ENCODE assay signal across 14 cellular contexts in the genomic region with DNA sequence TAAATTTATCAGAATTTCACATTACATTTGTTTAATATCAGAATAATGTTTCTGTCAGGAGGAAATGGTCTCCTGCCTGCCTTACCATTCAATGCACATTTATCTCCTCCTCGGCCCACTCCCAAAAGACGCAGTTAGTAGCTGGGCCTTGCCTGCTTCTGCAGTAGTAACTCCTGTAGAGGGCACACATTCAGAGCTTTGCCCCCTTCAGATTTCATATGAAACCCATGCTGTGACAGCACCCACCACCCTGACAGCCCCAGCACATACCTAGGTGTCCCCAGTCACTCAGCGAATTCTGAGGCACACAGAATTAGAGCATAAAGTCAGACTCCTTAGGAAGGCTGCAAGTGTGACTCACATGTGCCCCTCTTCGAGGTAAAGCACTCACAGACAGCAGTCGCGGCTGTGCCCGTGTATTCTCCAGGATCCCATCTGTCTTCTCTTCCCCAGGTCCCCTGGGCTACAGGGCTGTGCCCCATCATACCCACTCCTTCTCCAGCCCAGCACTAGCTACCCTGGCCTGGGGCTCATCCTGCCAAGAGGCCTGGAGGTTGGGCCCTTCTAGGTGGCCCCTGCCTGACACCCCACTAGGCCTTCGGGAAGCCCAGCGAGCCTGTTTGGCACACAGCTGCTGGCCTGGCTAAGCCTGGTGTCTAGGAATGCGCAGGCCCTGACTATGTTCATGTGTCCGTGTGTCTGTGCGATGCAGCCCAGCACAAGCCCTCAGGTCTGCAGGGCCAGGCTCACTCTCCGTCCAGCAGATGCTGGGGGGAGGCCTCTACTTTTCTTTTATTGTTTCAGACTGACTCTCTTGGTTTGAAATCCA. TPM values are rescaled to one million over a fixed set of nuclear protein-coding genes. Genes with fewer than 3 reads are reported as not detected.
A peak's percentile ranks its signal among the peaks of the same experiment; 100 is the strongest.
DNase-seq lines count a peak whose midpoint lies in the region; ATAC-seq and TF ChIP-seq lines count a peak whose summit lies in the region.
"Had no signal": no experiment of that assay in that cellular context is flagged by ENCODE, and none has a peak within 500 bp of the region (broad histone marks: within the 10 kb centered on the region; RNA-seq: fewer than 3 reads in every experiment).

No MANE protein-coding gene starts in this region.

- H2BK15ac ChIP-seq in IMR-90 (ENCODE audit: low read depth, low read length) (peak overlapping the region; percentile 61; the same call in 2 of the 3 replicates), mesenchymal stem cell (ENCODE audit: low read depth, poor library complexity, severe bottlenecking) (peak overlapping the region; percentile 85)

- H4K8ac ChIP-seq in IMR-90 (ENCODE audit: low read depth in 2 of 2, low read length in 2 of 2) = peak overlapping the region; percentile 18 to 33; a peak in 2 of 4 replicates
- H4K8ac ChIP-seq in mesenchymal stem cell (ENCODE audit: low read length) = peak overlapping the region; percentile 2

- CTCF ChIA-PET in IMR-90 (lab: Yijun Ruan, JAX) = interaction anchor here (1.7 kb wide), 1 partner anchor 19 kb away, joined by 4 read pairs; no protein-coding TSS in a partner anchor

- intact Hi-C loops in IMR-90 (cut with micrococcal nuclease) = no loop called here

- TF ChIP-seq CTCF in IMR-90 (conservative IDR thresholded peaks at IDR 0.05; ENCODE audit: low read depth, low read length) (no peak), suprapubic skin (IDR thresholded peaks at IDR 0.05) (no peak)

- H3K9me1 ChIP-seq in IMR-90 (ENCODE audit: insufficient read depth, low read length) = peaks cover 49% of the 10 kb centered on the region

- H3K4me2 ChIP-seq in IMR-90 (ENCODE audit: low read depth, low read length) (no peak overlapping the region), mesenchymal stem cell (ENCODE audit: low read length, poor library complexity, severe bottlenecking) (no peak overlapping the region)

- TF ChIP-seq RAD21 in IMR-90 (IDR thresholded peaks at IDR 0.05; ENCODE audit: low read length) = no peak

- H2BK12ac ChIP-seq in mesenchymal stem cell (ENCODE audit: low read length in 2 of 2) = peak overlapping the region in 1 of 2 experiments; percentile 89

- no peak for DNase-seq in IMR-90
- no peak for DNase-seq in mesenchymal stem cell
- DNase-seq in suprapubic skin (ENCODE audit: low spot score in 2 of 2) = peak; percentile 58 to 69
- DNase-seq in dedifferentiated amniotic fluid mesenchymal stem cell (ENCODE audit: extremely low spot score) = no peak
- DNase-seq: activated CD4-positive, alpha-beta T cell treated with anti-CD3 and anti-CD28 coated beads, Interleukin-2, amount 50 U/mL, for 48 hours; activated naive CD8-positive, alpha-beta T cell treated with anti-CD3 and anti-CD28 coated beads, Interleukin-2, amount 50 U/mL, for 24 hours; activated T-cell treated with anti-CD3 and anti-CD28 coated beads, Interleukin-2, amount 50 U/mL, for 4 hours; COR-L47; NCI-H2171 had no signal

- POLR2A ChIA-PET in IMR-90 (lab: Charles Lee; ENCODE audit: unreplicated experiment) = no interaction called here

- in situ Hi-C loops in IMR-90 (cut with MboI; ENCODE audit: low sequenced_read_pairs) = loop anchor here (25.0 kb wide), 4 partner anchors 1029 to 1846 kb away; a partner anchor contains a TSS

- peak overlapping the region; percentile 10; the same call in 1 of the 2 replicates for H4K5ac ChIP-seq in IMR-90 (ENCODE audit: low read depth, low read length)

- H3K56ac ChIP-seq in IMR-90 (ENCODE audit: extremely low read depth, insufficient read depth, low read length) = no peak overlapping the region

- H3K27ac ChIP-seq in IMR-90 (ENCODE audit: insufficient read depth, low read length) = peak overlapping the region; percentile 18; the same call in 1 of the 2 replicates
- H3K27ac ChIP-seq in mesenchymal stem cell (ENCODE audit: low read length, poor library complexity, severe bottlenecking) = no peak overlapping the region
- no peak overlapping the region for H3K27ac ChIP-seq in suprapubic skin

- peak overlapping the region; percentile 85 for H2BK20ac ChIP-seq in IMR-90 (ENCODE audit: low read depth, low read length)

- no peaks in the 10 kb centered on the region for H3K9me3 ChIP-seq in IMR-90 (ENCODE audit: control insufficient read depth, insufficient read depth, low read length)
- H3K9me3 ChIP-seq in endocrine pancreas (ENCODE audit: control insufficient read depth, low read length) = no peaks in the 10 kb centered on the region
- H3K9me3 ChIP-seq in mesenchymal stem cell (ENCODE audit: control insufficient read depth, low read length) = no peaks in the 10 kb centered on the region
- H3K9me3 ChIP-seq in suprapubic skin = no peaks in the 10 kb centered on the region

- no peak for TF ChIP-seq EP300 in suprapubic skin (IDR thresholded peaks at IDR 0.05)

- H2AK9ac ChIP-seq in IMR-90 (replicated peaks; ENCODE audit: low read depth, low read length, poor library complexity) = peak overlapping the region; percentile 74

- H2AFZ ChIP-seq in IMR-90 (replicated peaks; ENCODE audit: low read length, poor library complexity) (peak overlapping the region; percentile 4), mesenchymal stem cell (ENCODE audit: low read depth, low read length) (no peak overlapping the region)

- H3K4me1 ChIP-seq in IMR-90 (ENCODE audit: control insufficient read depth, insufficient read depth, low read length) (peaks cover 68% of the 10 kb centered on the region), endocrine pancreas (ENCODE audit: control insufficient read depth, insufficient read depth, low read length) (no peaks in the 10 kb centered on the region), mesenchymal stem cell (ENCODE audit: control insufficient read depth, insufficient read depth, low read depth, low read length) (peaks cover 47% of the 10 kb centered on the region), suprapubic skin (peaks cover 44% of the 10 kb centered on the region)

- H2AK5ac ChIP-seq in IMR-90 (ENCODE audit: low read depth, low read length) (peak overlapping the region; percentile 95), mesenchymal stem cell (ENCODE audit: low read length, severe bottlenecking) (peak overlapping the region; percentile 38)

- H3K18ac ChIP-seq in IMR-90 (ENCODE audit: low read depth, low read length) = peak overlapping the region; percentile 20
- peak overlapping the region; percentile 69 to 88 for H3K18ac ChIP-seq in mesenchymal stem cell (ENCODE audit: low read depth in 1 of 2, low read length in 2 of 2)

- no peak for ATAC-seq in IMR-90 (ENCODE audit: low read depth)
- no peak for ATAC-seq in GM19328 (IDR thresholded peaks at IDR 0.05; ENCODE audit: unreplicated experiment)
- ATAC-seq in GM18909 (IDR thresholded peaks at IDR 0.05; ENCODE audit: poor library complexity, unreplicated experiment) = no peak
- no peak for ATAC-seq in GM21423 (IDR thresholded peaks at IDR 0.05; ENCODE audit: unreplicated experiment)
- ATAC-seq: activated naive CD8-positive, alpha-beta T cell treated with anti-CD3 and anti-CD28 coated beads, Interleukin-2, amount 50 U/mL, for 24 hours; activated T-cell treated with anti-CD3 and anti-CD28 coated beads, Interleukin-2, amount 50 U/mL, for 4 hours had no signal

- no peak overlapping the region for H3K23ac ChIP-seq in IMR-90 (ENCODE audit: low read depth, low read length)
- no peak overlapping the region for H3K23ac ChIP-seq in mesenchymal stem cell (ENCODE audit: low read length in 2 of 2)

- H4K91ac ChIP-seq in IMR-90 (ENCODE audit: insufficient read depth, low read depth, low read length) (peak overlapping the region; percentile 66), mesenchymal stem cell (ENCODE audit: low read length) (peak overlapping the region; percentile 9)

- no peak for TF ChIP-seq POLR2A in IMR-90 (IDR thresholded peaks at IDR 0.05; ENCODE audit: low read depth, low read length)
- no peak for TF ChIP-seq POLR2A in suprapubic skin (IDR thresholded peaks at IDR 0.05)

- H2BK5ac ChIP-seq in IMR-90 (ENCODE audit: low read depth, low read length, poor library complexity, severe bottlenecking) = peak overlapping the region; percentile 27
- no peak overlapping the region for H2BK5ac ChIP-seq in mesenchymal stem cell (ENCODE audit: low read depth, low read length, poor library complexity, severe bottlenecking)

- no peak overlapping the region for H3K9ac ChIP-seq in IMR-90 (ENCODE audit: low read depth, low read length)
- H3K9ac ChIP-seq in endocrine pancreas (ENCODE audit: control insufficient read depth, insufficient read depth, low read length) = peak overlapping the region; percentile 10
- no peak overlapping the region for H3K9ac ChIP-seq in mesenchymal stem cell (ENCODE audit: low read length)

- no peaks in the 10 kb centered on the region for H4K20me1 ChIP-seq in IMR-90 (ENCODE audit: insufficient read depth, low read length)

- no TSS peak for BruUV-seq in IMR-90 (replicated peaks; lab: Mats Ljungman, UMichigan)

- H3K79me1 ChIP-seq in IMR-90 (ENCODE audit: low read depth in 1 of 2, low read length in 2 of 2) (peaks cover 0 to 32% of the 10 kb centered on the region in 2 experiments; a peak in 2 of 4 replicates), mesenchymal stem cell (replicated peaks; ENCODE audit: low read length, poor library complexity, severe bottlenecking) (peaks cover 2% of the 10 kb centered on the region)

- H3K27me3 ChIP-seq in IMR-90 (ENCODE audit: control insufficient read depth, insufficient read depth, low read length) = no peaks in the 10 kb centered on the region
- no peaks in the 10 kb centered on the region for H3K27me3 ChIP-seq in endocrine pancreas (ENCODE audit: control insufficient read depth, insufficient read depth, low read length)
- H3K27me3 ChIP-seq in mesenchymal stem cell (ENCODE audit: control insufficient read depth in 1 of 2, insufficient read depth in 1 of 2, low read length in 2 of 2) = no peaks in the 10 kb centered on the region
- H3K27me3 ChIP-seq in suprapubic skin = no peaks in the 10 kb centered on the region

- dilution Hi-C loops in IMR-90 (cut with HindIII; ENCODE audit: low sequenced_read_pairs, unreplicated experiment) = no loop called here

- H3K4me3 ChIP-seq in IMR-90 (ENCODE audit: insufficient read depth, low read depth, low read length) (no peak overlapping the region), endocrine pancreas (ENCODE audit: control insufficient read depth, insufficient read depth, low read length) (no peak overlapping the region), mesenchymal stem cell (ENCODE audit: insufficient read depth in 1 of 2, low read depth in 1 of 2, low read length in 2 of 2) (no peak overlapping the region), suprapubic skin (no peak overlapping the region)
- H3K4me3 ChIP-seq: skin epidermis had no signal

- H3K4ac ChIP-seq in IMR-90 (ENCODE audit: low read depth, low read length) = peak overlapping the region; percentile 81
- peak overlapping the region in 1 of 2 experiments; percentile 31 for H3K4ac ChIP-seq in mesenchymal stem cell (ENCODE audit: low read depth in 1 of 2, low read length in 2 of 2)

- peak overlapping the region; percentile 93 for H2BK120ac ChIP-seq in IMR-90 (ENCODE audit: low read depth, low read length)
- H2BK120ac ChIP-seq in mesenchymal stem cell (ENCODE audit: low read depth, low read length) = no peak overlapping the region

- 88% methylated on average over 6 of the region's 13 CpGs; no CpG with 5 or more reads in 1 of the 2 experiments for whole genome bisulfite sequencing in IMR-90 (ENCODE audit: extremely low coverage in 2 of 2, insufficient read length in 1 of 2), 2 experiments
- 92% methylated on average over 13 of the region's 13 CpGs for WGBS in mesenchymal stem cell
- WGBS in suprapubic skin = 90% methylated on average over 13 of the region's 13 CpGs

- H3K14ac ChIP-seq in IMR-90 (replicated peaks; ENCODE audit: low read depth, low read length) = peak overlapping the region; percentile 33
- H3K14ac ChIP-seq in mesenchymal stem cell (ENCODE audit: low read length in 2 of 2) = peak overlapping the region in 1 of 2 experiments; percentile 58

- H3K36me3 ChIP-seq in IMR-90 (ENCODE audit: control insufficient read depth, insufficient read depth, low read length) = peaks cover 2% of the 10 kb centered on the region; the same call in 1 of the 2 replicates
- H3K36me3 ChIP-seq in endocrine pancreas (ENCODE audit: control insufficient read depth, insufficient read depth, low read length) = no peaks in the 10 kb centered on the region
- peaks cover 7 to 32% of the 10 kb centered on the region in 2 experiments for H3K36me3 ChIP-seq in mesenchymal stem cell (ENCODE audit: control insufficient read depth in 1 of 2, insufficient read depth in 2 of 2, low read depth in 1 of 2, low read length in 2 of 2)
- H3K36me3 ChIP-seq in suprapubic skin = peaks cover 16% of the 10 kb centered on the region

RNA-seq across cellular contexts. Expression of a gene that starts 4.7 kb away (rescaled TPM):
- 11.7 and 13.6 TPM in 2 replicates for total RNA-seq in IMR-90 (2012; rRNA removed)
- polyA plus RNA-seq in IMR-90 (2012; rRNA removed) = 19.7 and 30.0 TPM in 2 replicates
- polyA plus RNA-seq in IMR-90 (2012; cell fraction: cytosol; rRNA removed) = 16.4 and 30.1 TPM in 2 replicates
- 18.4 and 24.2 TPM in 2 replicates for polyA plus RNA-seq in IMR-90 (2012; cell fraction: nucleus; rRNA removed; ENCODE audit: low replicate concordance)
- 10.5 TPM for polyA plus RNA-seq in mesenchymal stem cell (2013, experiment 1 of 2)
- polyA plus RNA-seq in mesenchymal stem cell (2013, experiment 2 of 2) = 10.5 TPM
- 100 to 1,000 TPM in 1 of 4 donors, 10 to 100 TPM in 3; 27.5 to 101 (median 38.2) TPM for total RNA-seq in suprapubic skin

RNA-seq across cellular contexts. Expression of a gene that starts 17.4 kb away (rescaled TPM):
- 12.4 and 18.6 TPM in 2 replicates for total RNA-seq in IMR-90 (2012; rRNA removed)
- 8.4 and 10.6 TPM in 2 replicates for polyA plus RNA-seq in IMR-90 (2012; rRNA removed)
- polyA plus RNA-seq in IMR-90 (2012; cell fraction: cytosol; rRNA removed) = 1.7 and 2.4 TPM in 2 replicates
- polyA plus RNA-seq in IMR-90 (2012; cell fraction: nucleus; rRNA removed; ENCODE audit: low replicate concordance) = 0.39 and 4.0 TPM in 2 replicates
- polyA plus RNA-seq in mesenchymal stem cell (2013, experiment 1 of 2) = 13.5 TPM
- 14.1 TPM for polyA plus RNA-seq in mesenchymal stem cell (2013, experiment 2 of 2)
- 10 to 100 TPM in 1 of 4 donors, 1 to 10 TPM in 3; 6.7 to 15.1 (median 8.5) TPM for total RNA-seq in suprapubic skin

RNA-seq across cellular contexts. Expression of a gene that starts 23.7 kb away (rescaled TPM):
- total RNA-seq in IMR-90 (2012; rRNA removed) (5.9 and 6.1 TPM in 2 replicates), suprapubic skin (10 to 100 TPM in 2 of 4 donors, 1 to 10 TPM in 2; 4.4 to 23.3 (median 12.9) TPM)
- polyA plus RNA-seq in IMR-90 (2012; rRNA removed) = 8.6 and 10.1 TPM in 2 replicates
- 4.5 and 6.1 TPM in 2 replicates for polyA plus RNA-seq in IMR-90 (2012; cell fraction: cytosol; rRNA removed)
- 46.1 and 53.0 TPM in 2 replicates for polyA plus RNA-seq in IMR-90 (2012; cell fraction: nucleus; rRNA removed; ENCODE audit: low replicate concordance)
- polyA plus RNA-seq in mesenchymal stem cell (2013, experiment 1 of 2) = 30.8 TPM
- polyA plus RNA-seq in mesenchymal stem cell (2013, experiment 2 of 2) = 30.3 TPM

Comparison
In these comparisons a context has a peak if more than half of its experiments do, and no peak if none do; other contexts are left out.
1. DNase-seq: peak in suprapubic skin (2 of 2); none in IMR-90 (single experiment), mesenchymal stem cell (single experiment) and dedifferentiated amniotic fluid mesenchymal stem cell (single experiment).